In the genomic region with DNA sequence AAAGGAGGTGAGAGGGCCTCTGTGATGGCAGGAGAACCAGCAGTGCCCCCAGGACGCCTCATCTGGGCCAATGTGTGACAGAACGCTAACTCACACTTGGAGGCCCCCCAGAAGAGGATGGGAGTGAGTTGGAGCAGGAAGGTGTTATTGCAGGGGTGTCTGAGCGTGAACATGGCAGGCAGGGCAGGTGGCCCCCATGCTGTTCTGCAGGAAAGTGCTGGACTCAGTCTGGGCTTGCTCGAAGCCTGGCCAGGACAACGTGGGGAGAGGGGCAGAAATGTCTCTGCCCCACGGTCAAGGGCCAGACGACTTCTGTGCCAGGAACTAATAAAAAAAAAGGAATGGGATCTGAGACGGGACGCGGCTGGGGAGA, we compare ENCODE assay signal across 8 cellular contexts. TPM values are rescaled to one million over a fixed set of nuclear protein-coding genes. Genes with fewer than 3 reads are reported as not detected.
DNase-seq lines count a peak whose midpoint lies in the region; ATAC-seq and TF ChIP-seq lines count a peak whose summit lies in the region.

No MANE protein-coding gene starts in this region.

- H3K4me3 Mint-ChIP-seq in CD8-positive, alpha-beta memory T cell, result peak overlapping the region; percentile 88 to 97 (median 92)

- H3K9me3 Mint-ChIP-seq in CD8-positive, alpha-beta memory T cell, result no peaks in the 10 kb centered on the region

- no peak for TF ChIP-seq CTCF in Peyer's patch (IDR thresholded peaks at IDR 0.05)
- no peak for TF ChIP-seq CTCF in esophagus muscularis mucosa (IDR thresholded peaks at IDR 0.05)
- no peak for TF ChIP-seq CTCF in psoas muscle (IDR thresholded peaks at IDR 0.05)
- TF ChIP-seq CTCF in adrenal gland (IDR thresholded peaks at IDR 0.05), result no peak

- H3K27ac Mint-ChIP-seq in CD8-positive, alpha-beta memory T cell, result peak overlapping the region in 7 of 8 donors; percentile 70 to 94 (median 84)

- H3K36me3 ChIP-seq in CD8-positive, alpha-beta memory T cell (ENCODE audit: insufficient read depth, low read length), result no peaks in the 10 kb centered on the region
- H3K36me3 ChIP-seq in Peyer's patch (no peaks in the 10 kb centered on the region), esophagus muscularis mucosa (peaks cover 0 to 4% (median 0%) of the 10 kb centered on the region in 4 donors), psoas muscle (ENCODE audit: insufficient read depth in 1 of 2, low read depth in 1 of 2) (no peaks in the 10 kb centered on the region), adrenal gland (replicated peaks in 1 of 2) (no peaks in the 10 kb centered on the region)

- no peak for TF ChIP-seq POLR2A in Peyer's patch (IDR thresholded peaks at IDR 0.05)
- TF ChIP-seq POLR2A in esophagus muscularis mucosa (IDR thresholded peaks at IDR 0.05; ENCODE audit: low read depth), result no peak
- no peak for TF ChIP-seq POLR2A in adrenal gland (IDR thresholded peaks at IDR 0.05)

- H3K27ac ChIP-seq in CD8-positive, alpha-beta memory T cell (ENCODE audit: low read depth, low read length), result no peak overlapping the region
- peak overlapping the region; percentile 60 to 83 (median 70) for H3K27ac ChIP-seq in Peyer's patch
- H3K27ac ChIP-seq in esophagus muscularis mucosa (replicated peaks in 1 of 4), result peak overlapping the region; percentile 86 to 95 (median 93)
- H3K27ac ChIP-seq in psoas muscle, result no peak overlapping the region
- peak overlapping the region in 2 of 5 donors; percentile 79 to 87 for H3K27ac ChIP-seq in adrenal gland

- H3K4me1 Mint-ChIP-seq in CD8-positive, alpha-beta memory T cell, result peaks cover 27 to 35% (median 29%) of the 10 kb centered on the region in 3 donors

- CTCF ChIA-PET in CD8-positive, alpha-beta memory T cell (lab: Charles Lee), result interaction anchor here (0.9 to 1.2 kb wide), 2 partner anchors 12 to 22 kb away, joined by 3 to 4 read pairs; no protein-coding TSS in a partner anchor

- no peak overlapping the region for H3K4me3 ChIP-seq in CD8-positive, alpha-beta memory T cell (ENCODE audit: low read length)
- H3K4me3 ChIP-seq in Peyer's patch (peak overlapping the region in 2 of 4 donors; percentile 60 to 63), esophagus muscularis mucosa (peak overlapping the region; percentile 70 to 82 (median 70)), psoas muscle (peak overlapping the region; percentile 60), adrenal gland (peak overlapping the region in 1 of 4 donors; percentile 54)

- peaks cover 26 to 41% of the 10 kb centered on the region in 2 donors for H3K27me3 Mint-ChIP-seq in CD8-positive, alpha-beta memory T cell

- H3K36me3 Mint-ChIP-seq in CD8-positive, alpha-beta memory T cell, result peaks cover 0 to 2% (median 1%) of the 10 kb centered on the region in 3 donors

- TF ChIP-seq EP300 in esophagus muscularis mucosa (IDR thresholded peaks at IDR 0.05), result no peak

- no peaks in the 10 kb centered on the region for H3K9me3 ChIP-seq in CD8-positive, alpha-beta memory T cell (ENCODE audit: low read length)
- H3K9me3 ChIP-seq in Peyer's patch (no peaks in the 10 kb centered on the region), esophagus muscularis mucosa (no peaks in the 10 kb centered on the region), psoas muscle (no peaks in the 10 kb centered on the region), adrenal gland (replicated peaks in 1 of 3) (no peaks in the 10 kb centered on the region)

- peaks cover 18% of the 10 kb centered on the region for H3K4me1 ChIP-seq in CD8-positive, alpha-beta memory T cell (ENCODE audit: insufficient read depth, low read length)
- H3K4me1 ChIP-seq in Peyer's patch, result peaks cover 0 to 17% (median 3%) of the 10 kb centered on the region in 4 donors
- peaks cover 8 to 31% (median 29%) of the 10 kb centered on the region in 4 donors for H3K4me1 ChIP-seq in esophagus muscularis mucosa
- H3K4me1 ChIP-seq in psoas muscle, result no peaks in the 10 kb centered on the region
- H3K4me1 ChIP-seq in adrenal gland (replicated peaks in 1 of 2), result peaks cover 0 to 3% of the 10 kb centered on the region in 2 donors

- WGBS in esophagus muscularis mucosa, result 70% methylated on average over 10 of the region's 10 CpGs
- WGBS in psoas muscle, 3 donors, result 60 to 64% (median 63%) methylated on average over 10 of the region's 10 CpGs
- WGBS in adrenal gland, 4 donors, result 68 to 76% (median 71%) methylated on average over 10 of the region's 10 CpGs

- peaks cover 18% of the 10 kb centered on the region for H3K27me3 ChIP-seq in CD8-positive, alpha-beta memory T cell (ENCODE audit: insufficient read depth, low read length, poor library complexity, severe bottlenecking)
- H3K27me3 ChIP-seq in Peyer's patch (peaks cover 0 to 15% of the 10 kb centered on the region in 2 donors), esophagus muscularis mucosa (peaks cover 0 to 12% (median 0%) of the 10 kb centered on the region in 4 donors), psoas muscle (ENCODE audit: insufficient read depth in 3 of 3, low read length in 2 of 3) (peaks cover 0 to 72% (median 18%) of the 10 kb centered on the region in 3 donors), adrenal gland (peaks cover 2% of the 10 kb centered on the region)

- no peak for DNase-seq in CD8-positive, alpha-beta memory T cell
- peak in 1 of 3 donors; percentile 36 for DNase-seq in Peyer's patch
- DNase-seq in esophagus muscularis mucosa (ENCODE audit: extremely low spot score), result no peak
- DNase-seq in psoas muscle, result no peak
- no peak for DNase-seq in adrenal gland

- ATAC-seq in psoas muscle (no peak), HG03159 (IDR thresholded peaks at IDR 0.05; ENCODE audit: unreplicated experiment) (no peak), GM19324 (IDR thresholded peaks at IDR 0.05; ENCODE audit: low FRiP score, unreplicated experiment) (no peak), HG02840 (IDR thresholded peaks at IDR 0.05; ENCODE audit: low FRiP score, unreplicated experiment) (no peak)

- POLR2A ChIA-PET in CD8-positive, alpha-beta memory T cell (lab: Charles Lee), result interaction anchor here (2.3 kb wide), 1 partner anchor 50 kb away, joined by 6 read pairs; no protein-coding TSS in a partner anchor

- intact Hi-C loops in esophagus muscularis mucosa (cut with DNase I) (loop anchor here (2.0 to 10.0 kb wide), 4 partner anchors 27 to 153 kb away; a partner anchor contains a TSS), psoas muscle (cut with DNase I) (loop anchor here in 1 of 2 donors (5.0 to 10.0 kb wide), 2 partner anchors 51 to 163 kb away; no protein-coding TSS in a partner anchor), adrenal gland (cut with DNase I) (no loop called here)

RNA-seq across cellular contexts. Expression of a gene that starts 0.9 kb away (rescaled TPM):
- total RNA-seq in CD8-positive, alpha-beta memory T cell, result under 1 TPM; 0.66 to 0.92 TPM
- 2.0 TPM for polyA plus RNA-seq in CD8-positive, alpha-beta memory T cell
- total RNA-seq in Peyer's patch, result 10 to 100 TPM in 1 of 4 donors, 1 to 10 TPM in 3; 1.4 to 17.3 (median 5.1) TPM
- total RNA-seq in esophagus muscularis mucosa, result 10 to 100 TPM; 23.7 to 46.7 (median 30.1) TPM
- 1 to 10 TPM; 1.2 to 1.9 (median 1.5) TPM for total RNA-seq in psoas muscle
- polyA plus RNA-seq in psoas muscle, result under 1 TPM; 0.42 to 0.87 (median 0.52) TPM
- total RNA-seq in adrenal gland, result 10 to 100 TPM in 4 of 8 donors, 1 to 10 TPM in 4; 2.8 to 13.3 (median 10.2) TPM
- polyA plus RNA-seq in adrenal gland, result 10 to 100 TPM in 2 of 3 donors, 1 to 10 TPM in 1; 1.6 to 29.7 (median 14.1) TPM

RNA-seq across cellular contexts. Expression of a gene that starts 27.6 kb away (rescaled TPM):
- total RNA-seq in CD8-positive, alpha-beta memory T cell, result 100 to 1,000 TPM; 138 to 145 TPM
- 107 TPM for polyA plus RNA-seq in CD8-positive, alpha-beta memory T cell
- total RNA-seq in Peyer's patch (100 to 1,000 TPM; 113 to 156 (median 134) TPM), esophagus muscularis mucosa (100 to 1,000 TPM; 115 to 122 (median 118) TPM), psoas muscle (100 to 1,000 TPM in 2 of 4 donors, 10 to 100 TPM in 2; 58.8 to 153 (median 97.6) TPM), adrenal gland (100 to 1,000 TPM in 6 of 8 donors, 10 to 100 TPM in 2; 79.0 to 220 (median 111) TPM)
- polyA plus RNA-seq in psoas muscle (100 to 1,000 TPM in 2 of 3 donors, 10 to 100 TPM in 1; 86.0 to 262 (median 166) TPM), adrenal gland (100 to 1,000 TPM; 101 to 113 (median 104) TPM)

RNA-seq across cellular contexts. Expression of a gene that starts 39.2 kb away (rescaled TPM):
- 100 to 1,000 TPM; 888 to 920 TPM for total RNA-seq in CD8-positive, alpha-beta memory T cell
- polyA plus RNA-seq in CD8-positive, alpha-beta memory T cell, result 106 TPM
- 100 to 1,000 TPM in 2 of 4 donors, 10 to 100 TPM in 2; 53.8 to 289 (median 94.2) TPM for total RNA-seq in Peyer's patch
- 10 to 100 TPM; 31.6 to 96.4 (median 62.8) TPM for total RNA-seq in esophagus muscularis mucosa
- 100 to 1,000 TPM in 2 of 4 donors, 10 to 100 TPM in 2; 90.9 to 114 (median 102) TPM for total RNA-seq in psoas muscle
- polyA plus RNA-seq in psoas muscle, result 100 to 1,000 TPM in 1 of 3 donors, 10 to 100 TPM in 2; 63.2 to 173 (median 84.1) TPM
- 100 to 1,000 TPM in 1 of 8 donors, 10 to 100 TPM in 7; 52.5 to 116 (median 72.9) TPM for total RNA-seq in adrenal gland
- 100 to 1,000 TPM; 126 to 181 (median 166) TPM for polyA plus RNA-seq in adrenal gland

Comparison
In these comparisons a context has a peak if more than half of its experiments do, and no peak if none do; other contexts are left out.
1. H3K27ac ChIP-seq: peak in Peyer's patch (4 of 4) and esophagus muscularis mucosa (4 of 4); none in CD8-positive, alpha-beta memory T cell (single experiment) and psoas muscle (single experiment).